Comparison of ENCODE assay signal across 8 cellular contexts in the genomic region with DNA sequence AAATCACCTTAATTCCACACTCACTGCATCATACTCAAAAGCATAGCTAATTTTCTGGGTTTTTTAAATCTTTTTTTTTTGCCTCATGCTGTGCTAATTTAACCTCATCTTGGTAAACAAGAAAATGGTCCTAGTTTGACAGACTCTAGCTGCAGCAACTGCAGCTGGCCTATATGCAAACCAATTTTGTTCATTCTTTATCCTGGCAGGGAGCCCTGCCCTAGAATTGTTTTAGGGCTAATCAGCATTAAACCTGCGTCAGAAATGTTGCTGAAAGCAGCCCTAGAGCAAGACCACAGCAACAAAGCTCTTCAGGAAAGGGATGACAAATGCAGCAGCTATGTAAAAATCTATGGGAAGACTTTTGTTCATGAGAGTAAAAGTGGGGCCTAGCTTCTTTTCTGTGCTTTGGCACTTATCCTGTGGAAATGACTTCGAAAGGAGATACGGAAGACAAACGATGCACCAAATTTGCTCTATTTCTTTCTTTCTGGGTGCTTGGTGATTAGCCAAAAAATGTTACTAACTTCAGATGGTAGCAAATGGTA.
DNase-seq lines count a peak whose midpoint lies in the region; TF ChIP-seq lines count a peak whose summit lies in the region.

No MANE protein-coding gene starts in this region.

- H3K27me3 ChIP-seq in prostate gland (replicated peaks; ENCODE audit: insufficient read depth) = no peaks in the 10 kb centered on the region

- DNase-seq in GM04504 (ENCODE audit: low read depth) = peak; percentile 99
- peak; percentile 64 for DNase-seq in NCI-H526 treated with DMSO at 0.1 percent for 48 hours (lab: John Stamatoyannopoulos, UW)
- peak; percentile 93 for DNase-seq in epithelial cell of esophagus (ENCODE audit: low read depth)
- peak; percentile 12 for DNase-seq in occipital lobe (lab: John Stamatoyannopoulos, UW)
- no peak for DNase-seq in GM13976 (ENCODE audit: low spot score)
- no peak for DNase-seq in prostate gland (ENCODE audit: low spot score)
- no peak for DNase-seq in activated CD4-positive, alpha-beta T cell treated with anti-CD3 and anti-CD28 coated beads, Interleukin-2, amount 50 U/mL, for 4 hours
- no peak for DNase-seq in CD1c-positive myeloid dendritic cell (ENCODE audit: extremely low spot score)

- 60% methylated on average over 4 of the region's 4 CpGs for WGBS in prostate gland

- intact Hi-C loops in prostate gland (cut with DNase I) = no loop called here

- no peak overlapping the region for H3K4me3 ChIP-seq in epithelial cell of esophagus (ENCODE audit: low read length)
- no peak overlapping the region for H3K4me3 ChIP-seq in prostate gland

- no peaks in the 10 kb centered on the region for H3K9me3 ChIP-seq in prostate gland

- TF ChIP-seq CTCF in epithelial cell of esophagus (IDR thresholded peaks at IDR 0.05; ENCODE audit: insufficient read depth, low read depth, low read length, missing control alignments) = no peak
- TF ChIP-seq CTCF in GM13976 (IDR thresholded peaks at IDR 0.05; ENCODE audit: borderline replicate concordance, control extremely low read depth, extremely low read depth, insufficient read depth, missing control alignments) = no peak
- no peak for TF ChIP-seq CTCF in prostate gland (IDR thresholded peaks at IDR 0.05)

- no peaks in the 10 kb centered on the region for H3K4me1 ChIP-seq in prostate gland (replicated peaks)

- no peak for TF ChIP-seq POLR2A in prostate gland (IDR thresholded peaks at IDR 0.05)

- no peak overlapping the region for H3K27ac ChIP-seq in prostate gland

- H3K36me3 ChIP-seq in prostate gland = no peaks in the 10 kb centered on the region

- in situ Hi-C loops in GM13976 (cut with MboI; ENCODE audit: low sequenced_read_pairs, unreplicated experiment) = no loop called here

Comparison
In these comparisons a context has a peak if more than half of its experiments do, and no peak if none do; other contexts are left out.
1. DNase-seq: peak in GM04504 (single experiment), NCI-H526 treated with DMSO at 0.1 percent for 48 hours (single experiment), epithelial cell of esophagus (single experiment) and occipital lobe (single experiment); none in GM13976 (single experiment), prostate gland (single experiment), activated CD4-positive, alpha-beta T cell treated with anti-CD3 and anti-CD28 coated beads, Interleukin-2, amount 50 U/mL, for 4 hours (0 of 2) and CD1c-positive myeloid dendritic cell (single experiment).